ENCODE assay signal across 13 cellular contexts in the genomic region with DNA sequence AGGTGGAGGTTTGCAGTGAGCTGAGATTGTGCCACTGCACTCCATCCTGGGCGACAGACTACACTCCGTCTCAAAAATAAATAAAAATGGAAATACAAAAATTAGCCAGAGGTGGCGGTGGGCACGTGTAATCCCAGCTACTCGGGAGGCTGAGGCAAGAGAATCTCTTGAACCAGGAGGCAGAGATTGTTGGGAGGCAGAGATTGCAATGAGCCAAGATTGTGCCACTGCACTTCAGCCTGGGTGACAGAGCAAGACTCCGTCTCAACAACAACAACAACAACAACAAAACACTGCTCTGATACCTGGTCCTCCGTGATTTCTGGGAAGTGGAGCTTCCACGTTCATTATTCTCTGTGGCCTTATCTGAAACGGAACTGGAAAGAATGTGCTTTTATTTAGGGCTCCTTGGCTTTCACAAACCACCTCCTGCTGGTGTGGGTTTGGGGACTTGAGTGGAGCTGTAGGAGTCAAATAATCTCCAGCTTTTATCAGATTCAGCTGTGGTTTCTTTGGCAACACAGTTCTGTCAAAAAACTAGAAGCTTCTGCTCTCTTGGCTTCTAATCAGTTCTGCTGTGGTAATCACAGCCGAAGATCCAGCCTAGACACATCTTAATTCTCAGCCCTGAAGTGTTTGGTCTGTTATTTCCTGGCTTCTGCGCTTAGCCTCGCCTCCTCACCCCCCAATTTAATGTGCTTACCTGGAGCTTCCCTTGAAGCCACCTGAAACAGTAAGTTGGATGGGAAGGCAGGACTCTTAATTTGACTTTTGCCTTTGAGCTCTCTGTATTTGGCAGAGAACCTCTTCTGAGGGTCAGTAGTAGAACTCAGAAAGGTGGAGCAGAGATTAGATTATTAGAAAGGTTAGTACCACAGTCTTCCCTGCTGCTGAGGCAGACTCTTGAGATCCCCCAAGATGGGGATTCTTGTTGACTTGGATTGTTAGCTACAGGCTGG. TPM values are rescaled to one million over a fixed set of nuclear protein-coding genes. Genes with fewer than 3 reads are reported as not detected.
DNase-seq lines count a peak whose midpoint lies in the region; ATAC-seq and TF ChIP-seq lines count a peak whose summit lies in the region.
"Had no signal": no experiment of that assay in that cellular context is flagged by ENCODE, and none has a peak within 500 bp of the region (broad histone marks: within the 10 kb centered on the region; RNA-seq: fewer than 3 reads in every experiment).

No MANE protein-coding gene starts in this region.

- no peak overlapping the region for H2BK5ac ChIP-seq in trophoblast cell (ENCODE audit: low read depth, low read length, poor library complexity)

- no peak overlapping the region for H2AFZ ChIP-seq in SK-N-SH (ENCODE audit: low read depth)
- H2AFZ ChIP-seq in trophoblast cell (ENCODE audit: insufficient read depth, low read length, poor library complexity): no peak overlapping the region

- TF ChIP-seq CTCF in activated CD8-positive, alpha-beta T cell treated with anti-CD3 and anti-CD28 coated beads for 36 hours (IDR thresholded peaks at IDR 0.05): no peak
- no peak for TF ChIP-seq CTCF in thoracic aorta (IDR thresholded peaks at IDR 0.05)
- no peak for TF ChIP-seq CTCF in SK-N-SH (IDR thresholded peaks at IDR 0.05)

- no peak overlapping the region for H3K4me3 Mint-ChIP-seq in activated CD4-positive, alpha-beta T cell treated with anti-CD3 and anti-CD28 coated beads, Interleukin-2, amount 10 ng/mL, durations not matched to agents 7 days and 5 days
- H3K4me3 Mint-ChIP-seq in activated CD8-positive, alpha-beta T cell treated with anti-CD3 and anti-CD28 coated beads for 36 hours: no peak overlapping the region
- peak overlapping the region; percentile 83 to 91 (median 88) for H3K4me3 Mint-ChIP-seq in immature natural killer cell

- CTCF ChIA-PET in activated CD4-positive, alpha-beta T cell treated with anti-CD3 and anti-CD28 coated beads, Interleukin-2, amount 10 ng/mL, durations not matched to agents 7 days and 5 days (lab: Charles Lee): interaction anchor here (0.5 to 1.7 kb wide), 13 partner anchors 9 to 78 kb away, joined by 3 to 9 read pairs (median 4); a partner anchor contains a TSS
- CTCF ChIA-PET in activated CD8-positive, alpha-beta T cell treated with anti-CD3 and anti-CD28 coated beads for 36 hours (lab: Charles Lee): interaction anchor here (0.7 to 3.8 kb wide), 12 partner anchors 8 to 437 kb away, joined by 3 to 13 read pairs (median 4); a partner anchor contains a TSS
- CTCF ChIA-PET in SK-N-SH (lab: Yijun Ruan, JAX): no interaction called here

- H4K8ac ChIP-seq in trophoblast cell (ENCODE audit: low read depth, low read length): no peak overlapping the region

- H2BK12ac ChIP-seq in trophoblast cell (ENCODE audit: low read length): no peak overlapping the region

- peak overlapping the region; percentile 87 for H3K27ac Mint-ChIP-seq in activated CD4-positive, alpha-beta T cell treated with anti-CD3 and anti-CD28 coated beads, Interleukin-2, amount 10 ng/mL, durations not matched to agents 7 days and 5 days
- H3K27ac Mint-ChIP-seq in activated CD8-positive, alpha-beta T cell treated with anti-CD3 and anti-CD28 coated beads for 36 hours: peak overlapping the region; percentile 79
- H3K27ac Mint-ChIP-seq in immature natural killer cell: peak overlapping the region; percentile 90 to 99 (median 96)

- no peaks in the 10 kb centered on the region for H3K9me3 Mint-ChIP-seq in activated CD4-positive, alpha-beta T cell treated with anti-CD3 and anti-CD28 coated beads, Interleukin-2, amount 10 ng/mL, durations not matched to agents 7 days and 5 days
- no peaks in the 10 kb centered on the region for H3K9me3 Mint-ChIP-seq in activated CD8-positive, alpha-beta T cell treated with anti-CD3 and anti-CD28 coated beads for 36 hours
- H3K9me3 Mint-ChIP-seq in immature natural killer cell: no peaks in the 10 kb centered on the region

- H4K12ac ChIP-seq in trophoblast cell (ENCODE audit: low read depth, low read length): no peak overlapping the region

- H3K14ac ChIP-seq in trophoblast cell (ENCODE audit: low read length): no peak overlapping the region

- peaks cover 56% of the 10 kb centered on the region for H3K4me1 Mint-ChIP-seq in activated CD4-positive, alpha-beta T cell treated with anti-CD3 and anti-CD28 coated beads, Interleukin-2, amount 10 ng/mL, durations not matched to agents 7 days and 5 days
- H3K4me1 Mint-ChIP-seq in activated CD8-positive, alpha-beta T cell treated with anti-CD3 and anti-CD28 coated beads for 36 hours (ENCODE audit: low read depth): peaks cover 54% of the 10 kb centered on the region
- peaks cover 73 to 82% of the 10 kb centered on the region in 2 donors for H3K4me1 Mint-ChIP-seq in immature natural killer cell

- TF ChIP-seq EP300 in SK-N-SH (IDR thresholded peaks at IDR 0.05; ENCODE audit: borderline replicate concordance in 1 of 2, low read depth in 1 of 2, low read length in 1 of 2): no peak

- H2AK5ac ChIP-seq in trophoblast cell (ENCODE audit: low read length): no peak overlapping the region

- no peak overlapping the region for H3K18ac ChIP-seq in trophoblast cell (ENCODE audit: low read length)

- H3K9ac ChIP-seq in SK-N-SH (no peak overlapping the region), trophoblast cell (ENCODE audit: low read length) (no peak overlapping the region)

- H3K36me3 Mint-ChIP-seq in activated CD4-positive, alpha-beta T cell treated with anti-CD3 and anti-CD28 coated beads, Interleukin-2, amount 10 ng/mL, durations not matched to agents 7 days and 5 days (ENCODE audit: low read depth): peaks cover 3% of the 10 kb centered on the region
- H3K36me3 Mint-ChIP-seq in activated CD8-positive, alpha-beta T cell treated with anti-CD3 and anti-CD28 coated beads for 36 hours (ENCODE audit: low read depth): peaks cover 4% of the 10 kb centered on the region
- peaks cover 0 to 21% (median 11%) of the 10 kb centered on the region in 3 donors for H3K36me3 Mint-ChIP-seq in immature natural killer cell

- WGBS in SK-N-SH (ENCODE audit: low lambda C conversion rate): 85% methylated on average over 12 of the region's 12 CpGs
- WGBS in trophoblast cell (ENCODE audit: extremely low coverage, insufficient coverage, insufficient read length): no CpG with 5 or more reads among the region's 12 CpGs

- H3K9me3 ChIP-seq in thoracic aorta (no peaks in the 10 kb centered on the region), SK-N-SH (no peaks in the 10 kb centered on the region), trophoblast cell (ENCODE audit: insufficient read depth, low read depth, low read length) (no peaks in the 10 kb centered on the region)

- H3K4me3 ChIP-seq in thoracic aorta (no peak overlapping the region), SK-N-SH (ENCODE audit: low read depth in 2 of 2, low read length in 1 of 2) (no peak overlapping the region), trophoblast cell (ENCODE audit: low read depth, low read length) (no peak overlapping the region)
- H3K4me3 ChIP-seq: SK-N-MC had no signal

- H3F3A ChIP-seq in SK-N-SH (replicated peaks; ENCODE audit: insufficient read depth): peaks cover 15% of the 10 kb centered on the region

- H3K4me1 ChIP-seq in thoracic aorta (ENCODE audit: control insufficient read depth in 1 of 2, low read depth in 2 of 2) (peaks cover 39 to 52% of the 10 kb centered on the region in 2 donors), SK-N-SH (ENCODE audit: control insufficient read depth in 1 of 2, insufficient read depth in 2 of 2, low read depth in 1 of 2, low read length in 1 of 2) (peaks cover 12 to 26% of the 10 kb centered on the region in 2 experiments), trophoblast cell (ENCODE audit: control insufficient read depth in 1 of 2, insufficient read depth in 2 of 2, low read length in 2 of 2) (peaks cover 0 to 12% of the 10 kb centered on the region in 2 experiments)

- H3K9me2 ChIP-seq in SK-N-SH: no peaks in the 10 kb centered on the region

- no peak overlapping the region for H4K91ac ChIP-seq in trophoblast cell (ENCODE audit: low read depth, low read length)

- peak; percentile 29 for ATAC-seq in activated CD8-positive, alpha-beta T cell treated with anti-CD3 and anti-CD28 coated beads for 36 hours
- ATAC-seq in thoracic aorta (ENCODE audit: insufficient number of reproducible peaks, low FRiP score, low read depth) (no peak), HG02571 (IDR thresholded peaks at IDR 0.05; ENCODE audit: unreplicated experiment) (no peak)

- H2BK120ac ChIP-seq in trophoblast cell (ENCODE audit: insufficient read depth, low read length, poor library complexity): no peak overlapping the region

- no peaks in the 10 kb centered on the region for H3K36me3 ChIP-seq in thoracic aorta
- peaks cover 0 to 11% of the 10 kb centered on the region in 2 experiments for H3K36me3 ChIP-seq in SK-N-SH (replicated peaks in 1 of 2; ENCODE audit: control insufficient read depth in 1 of 2, insufficient read depth in 2 of 2, low read length in 1 of 2)
- H3K36me3 ChIP-seq in trophoblast cell (ENCODE audit: control insufficient read depth in 1 of 2, insufficient read depth in 2 of 2, low read length in 2 of 2): no peaks in the 10 kb centered on the region

- H3K27me3 ChIP-seq in thoracic aorta (replicated peaks; ENCODE audit: insufficient read depth): no peaks in the 10 kb centered on the region
- H3K27me3 ChIP-seq in SK-N-SH (ENCODE audit: insufficient read depth): no peaks in the 10 kb centered on the region
- no peaks in the 10 kb centered on the region for H3K27me3 ChIP-seq in trophoblast cell (ENCODE audit: insufficient read depth, low read length)

- no peaks in the 10 kb centered on the region for H4K20me1 ChIP-seq in SK-N-SH (ENCODE audit: insufficient read depth)

- H3K79me2 ChIP-seq in SK-N-SH (ENCODE audit: insufficient read depth): peaks cover 19% of the 10 kb centered on the region
- H3K79me2 ChIP-seq in trophoblast cell (ENCODE audit: control insufficient read depth, insufficient read depth, low read length, poor library complexity): no peaks in the 10 kb centered on the region

- POLR2A ChIA-PET in activated CD4-positive, alpha-beta T cell treated with anti-CD3 and anti-CD28 coated beads, Interleukin-2, amount 10 ng/mL, durations not matched to agents 7 days and 5 days (lab: Charles Lee): interaction anchor here (1.2 kb wide), 1 partner anchor 56 kb away, joined by 4 read pairs; no protein-coding TSS in a partner anchor
- POLR2A ChIA-PET in activated CD8-positive, alpha-beta T cell treated with anti-CD3 and anti-CD28 coated beads for 36 hours (lab: Charles Lee): interaction anchor here (0.7 to 2.0 kb wide), 10 partner anchors 8 to 82 kb away, joined by 3 to 10 read pairs (median 4); no protein-coding TSS in a partner anchor
- POLR2A ChIA-PET in SK-N-SH (lab: Yijun Ruan, JAX): no interaction called here

- peak overlapping the region; percentile 82 to 84 for H3K27ac ChIP-seq in thoracic aorta
- H3K27ac ChIP-seq in SK-N-SH (ENCODE audit: low read depth in 2 of 2, low read length in 1 of 2): peak overlapping the region in 1 of 2 experiments; percentile 18; a peak in 1 of 4 replicates
- no peak overlapping the region for H3K27ac ChIP-seq in trophoblast cell (ENCODE audit: low read depth, low read length)
- H3K27ac ChIP-seq: SK-N-MC had no signal

- H3K23ac ChIP-seq in trophoblast cell (ENCODE audit: low read length): no peak overlapping the region

- no peaks in the 10 kb centered on the region for H3K79me1 ChIP-seq in trophoblast cell (ENCODE audit: low read length)

- intact Hi-C loops in activated CD8-positive, alpha-beta T cell treated with anti-CD3 and anti-CD28 coated beads for 36 hours (cut with micrococcal nuclease): no loop called here

- H3K4ac ChIP-seq in trophoblast cell (ENCODE audit: low read depth, low read length): no peak overlapping the region

- H3K4me2 ChIP-seq in SK-N-SH (no peak overlapping the region), trophoblast cell (ENCODE audit: low read length) (no peak overlapping the region)

- DNase-seq in activated CD4-positive, alpha-beta T cell treated with anti-CD3 and anti-CD28 coated beads, Interleukin-2, amount 10 ng/mL, durations not matched to agents 7 days and 5 days: peak; percentile 39
- no peak for DNase-seq in activated CD4-positive, alpha-beta T cell treated with anti-CD3 and anti-CD28 coated beads, Interleukin-2, amount 50 U/mL, for 48 hours
- DNase-seq in activated CD8-positive, alpha-beta T cell treated with anti-CD3 and anti-CD28 coated beads for 36 hours: no peak
- DNase-seq in immature natural killer cell (peak; percentile 57 to 65 (median 61)), thoracic aorta (ENCODE audit: low spot score) (no peak), SK-N-SH (no peak), trophoblast cell (no peak)
- DNase-seq: activated effector memory CD4-positive, alpha-beta T cell treated with anti-CD3 and anti-CD28 coated beads, Interleukin-2, amount 50 U/mL, for 16 hours; foreskin melanocyte; NCI-H146; stimulated activated CD4-positive, alpha-beta T cell treated with anti-CD3 and anti-CD28 coated beads, Interleukin-4, amount 100 ng/mL, for 4 hours had no signal

- no peaks in the 10 kb centered on the region for H3K27me3 Mint-ChIP-seq in activated CD4-positive, alpha-beta T cell treated with anti-CD3 and anti-CD28 coated beads, Interleukin-2, amount 10 ng/mL, durations not matched to agents 7 days and 5 days
- no peaks in the 10 kb centered on the region for H3K27me3 Mint-ChIP-seq in activated CD8-positive, alpha-beta T cell treated with anti-CD3 and anti-CD28 coated beads for 36 hours
- peaks cover 4 to 8% (median 5%) of the 10 kb centered on the region in 3 donors for H3K27me3 Mint-ChIP-seq in immature natural killer cell (ENCODE audit: low read depth in 3 of 3)

- no peak for TF ChIP-seq RAD21 in SK-N-SH (IDR thresholded peaks at IDR 0.05; ENCODE audit: low read length)

RNA-seq across cellular contexts. Expression of a gene that starts 21.4 kb away (rescaled TPM):
- 1 to 10 TPM; 1.6 to 1.9 TPM for total RNA-seq in activated CD4-positive, alpha-beta T cell treated with anti-CD3 and anti-CD28 coated beads, Interleukin-2, amount 10 ng/mL, durations not matched to agents 7 days and 5 days
- total RNA-seq in activated CD8-positive, alpha-beta T cell treated with anti-CD3 and anti-CD28 coated beads for 36 hours: 1 to 10 TPM; 3.0 TPM
- polyA plus RNA-seq in immature natural killer cell (10 to 100 TPM; 14.5 to 37.5 (median 37.1) TPM), SK-N-SH (2012; rRNA removed) (7.7 and 8.6 TPM in 2 replicates)
- 10 to 100 TPM in 1 of 2 donors, 1 to 10 TPM in 1; 5.7 to 13.8 TPM for total RNA-seq in thoracic aorta
- polyA plus RNA-seq in SK-N-SH (2012; cell fraction: cytosol; rRNA removed): 5.4 and 6.5 TPM in 2 replicates
- polyA plus RNA-seq in SK-N-SH (2012; cell fraction: nucleus; rRNA removed): 6.6 and 7.6 TPM in 2 replicates
- 3.4 and 3.5 TPM in 2 replicates for polyA plus RNA-seq in trophoblast cell (2013)

RNA-seq across cellular contexts. Expression of a gene that starts 44.5 kb away (rescaled TPM):
- total RNA-seq in activated CD4-positive, alpha-beta T cell treated with anti-CD3 and anti-CD28 coated beads, Interleukin-2, amount 10 ng/mL, durations not matched to agents 7 days and 5 days: 10 to 100 TPM; 65.3 to 65.9 TPM
- total RNA-seq in activated CD8-positive, alpha-beta T cell treated with anti-CD3 and anti-CD28 coated beads for 36 hours: 10 to 100 TPM; 43.6 to 46.9 TPM
- 10 to 100 TPM in 2 of 3 donors, 1 to 10 TPM in 1; 6.6 to 47.8 (median 12.7) TPM for polyA plus RNA-seq in immature natural killer cell
- 10 to 100 TPM; 25.9 to 43.7 TPM for total RNA-seq in thoracic aorta
- 9.2 and 10.2 TPM in 2 replicates for polyA plus RNA-seq in SK-N-SH (2012; rRNA removed)
- polyA plus RNA-seq in SK-N-SH (2012; cell fraction: cytosol; rRNA removed): 14.2 TPM in 2 replicates
- 14.5 and 15.6 TPM in 2 replicates for polyA plus RNA-seq in SK-N-SH (2012; cell fraction: nucleus; rRNA removed)
- polyA plus RNA-seq in trophoblast cell (2013): 35.9 and 36.8 TPM in 2 replicates

Comparison
In these comparisons a context has a peak if more than half of its experiments do, and no peak if none do; other contexts are left out.
1. DNase-seq: peak in activated CD4-positive, alpha-beta T cell treated with anti-CD3 and anti-CD28 coated beads, Interleukin-2, amount 10 ng/mL, durations not matched to agents 7 days and 5 days (single experiment) and immature natural killer cell (3 of 3); none in activated CD4-positive, alpha-beta T cell treated with anti-CD3 and anti-CD28 coated beads, Interleukin-2, amount 50 U/mL, for 48 hours (0 of 2), activated CD8-positive, alpha-beta T cell treated with anti-CD3 and anti-CD28 coated beads for 36 hours (single experiment), thoracic aorta (single experiment), SK-N-SH (single experiment) and trophoblast cell (0 of 2).
2. H3K4me3 Mint-ChIP-seq: peak in immature natural killer cell (5 of 5); none in activated CD4-positive, alpha-beta T cell treated with anti-CD3 and anti-CD28 coated beads, Interleukin-2, amount 10 ng/mL, durations not matched to agents 7 days and 5 days (single experiment) and activated CD8-positive, alpha-beta T cell treated with anti-CD3 and anti-CD28 coated beads for 36 hours (single experiment).
3. Peak in every context shown above with its lines, with median percentiles within 50 percentile points of each other: H3K27ac Mint-ChIP-seq.